ENCODE assay signal across 8 cellular contexts in the genomic region with DNA sequence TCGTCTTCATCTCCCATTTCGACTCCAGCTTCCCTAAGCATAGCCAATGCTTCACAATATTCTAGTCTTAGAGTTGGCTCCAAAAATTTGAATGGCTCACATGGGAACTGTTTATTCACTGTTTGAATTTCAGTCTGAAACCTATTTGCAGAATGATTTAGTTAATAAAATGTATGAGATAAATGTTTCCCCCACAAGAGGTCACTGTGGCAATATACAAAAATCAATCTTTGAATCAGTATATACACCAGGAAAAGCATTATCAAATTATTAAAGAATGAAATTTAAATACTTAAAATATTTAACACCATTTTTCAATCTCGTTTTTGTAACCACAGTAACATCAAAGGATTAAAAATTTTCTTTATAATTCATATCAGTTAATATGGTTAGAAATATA. TPM values are rescaled to one million over a fixed set of nuclear protein-coding genes. Genes with fewer than 3 reads are reported as not detected.
DNase-seq lines count a peak whose midpoint lies in the region; ATAC-seq and TF ChIP-seq lines count a peak whose summit lies in the region.

No MANE protein-coding gene starts in this region.

- DNase-seq in A172 (ENCODE audit: low spot score) (peak; percentile 40), GM03348 (ENCODE audit: low spot score) (peak; percentile 26), NCI-H446 (lab: John Stamatoyannopoulos, UW) (peak; percentile 24 to 65), mammary epithelial cell (peak; percentile 15), mesendoderm (peak; percentile 33)

- WGBS in mammary epithelial cell (ENCODE audit: low coverage, missing lambda C conversion rate) = 40% methylated on average over 3 of the region's 3 CpGs
- 100% methylated on average over 1 of the region's 3 CpGs for WGBS in mesendoderm (ENCODE audit: extremely low coverage, insufficient coverage, low lambda C conversion rate)

- H3K79me1 ChIP-seq in mesendoderm (ENCODE audit: low read length) = no peaks in the 10 kb centered on the region

- no peak overlapping the region for H3K56ac ChIP-seq in mesendoderm (ENCODE audit: low read length)

- H3K4me2 ChIP-seq in mammary epithelial cell (ENCODE audit: insufficient read depth, low read depth, low read length) (no peak overlapping the region), mesendoderm (ENCODE audit: low read length) (no peak overlapping the region)

- no peak overlapping the region for H3K4ac ChIP-seq in mesendoderm (ENCODE audit: low read depth, low read length)

- dilution Hi-C loops in mammary epithelial cell (cut with HindIII; ENCODE audit: low sequenced_read_pairs) = no loop called here

- intact Hi-C loops in mammary epithelial cell (cut with micrococcal nuclease) = loop anchor here (1.0 kb wide), 1 partner anchor 462 kb away; no protein-coding TSS in a partner anchor

- H3K9ac ChIP-seq in mammary epithelial cell (ENCODE audit: insufficient read depth, low read length) (no peak overlapping the region), mesendoderm (ENCODE audit: low read length) (no peak overlapping the region)

- H2AK5ac ChIP-seq in mesendoderm (ENCODE audit: low read length) = no peak overlapping the region

- no peak overlapping the region for H2AFZ ChIP-seq in mammary epithelial cell (ENCODE audit: low read depth, low read length)

- H4K20me1 ChIP-seq in mammary epithelial cell (ENCODE audit: insufficient read depth, low read length) = no peaks in the 10 kb centered on the region

- BruUV-seq in mammary epithelial cell (replicated peaks; lab: Mats Ljungman, UMichigan) = no TSS peak

- no peak overlapping the region for H2BK120ac ChIP-seq in mesendoderm (ENCODE audit: low read depth, low read length)

- in situ Hi-C loops in mammary epithelial cell (cut with MboI; ENCODE audit: low sequenced_read_pairs in 2 of 2) = loop anchor here (5.0 kb wide), 1 partner anchor 461 kb away; no protein-coding TSS in a partner anchor

- no peak overlapping the region for H3K4me3 ChIP-seq in mammary epithelial cell (replicated peaks in 1 of 3; ENCODE audit: insufficient read depth in 1 of 3, low read depth in 2 of 3, low read length in 3 of 3)
- H3K4me3 ChIP-seq in mesendoderm (ENCODE audit: low read length) = no peak overlapping the region

- H3K27me3 ChIP-seq in mammary epithelial cell (ENCODE audit: insufficient read depth, low read length) (no peaks in the 10 kb centered on the region), mesendoderm (ENCODE audit: insufficient read depth, low read length, poor library complexity) (no peaks in the 10 kb centered on the region)

- H4K8ac ChIP-seq in mesendoderm (ENCODE audit: low read depth, low read length) = no peak overlapping the region

- H2BK5ac ChIP-seq in mesendoderm (ENCODE audit: low read length) = no peak overlapping the region

- TF ChIP-seq CTCF in mammary epithelial cell (conservative IDR thresholded peaks at IDR 0.05 in 1 of 2, IDR thresholded peaks at IDR 0.05 in 1 of 2; ENCODE audit: extremely low read depth in 1 of 2, insufficient read depth in 1 of 2, low read depth in 1 of 2, low read length in 2 of 2) = peak; percentile 18 to 42

- no peak overlapping the region for H4K5ac ChIP-seq in mesendoderm (ENCODE audit: low read length)

- no peak overlapping the region for H3K18ac ChIP-seq in mesendoderm (ENCODE audit: low read length)

- H3K79me2 ChIP-seq in mammary epithelial cell (ENCODE audit: insufficient read depth, low read length) (no peaks in the 10 kb centered on the region), mesendoderm (ENCODE audit: control insufficient read depth, insufficient read depth, low read length) (no peaks in the 10 kb centered on the region)

- H3K4me1 ChIP-seq in mammary epithelial cell (ENCODE audit: insufficient read depth, low read length) = no peaks in the 10 kb centered on the region
- H3K4me1 ChIP-seq in mesendoderm (ENCODE audit: control insufficient read depth, low read depth, low read length) = no peaks in the 10 kb centered on the region

- no peak overlapping the region for H3K23ac ChIP-seq in mesendoderm (ENCODE audit: low read length)

- no peaks in the 10 kb centered on the region for H3K9me3 ChIP-seq in mammary epithelial cell (replicated peaks; ENCODE audit: insufficient read depth, low read length)

- peaks cover 13% of the 10 kb centered on the region for H3K36me3 ChIP-seq in mammary epithelial cell (ENCODE audit: insufficient read depth, low read length)
- no peaks in the 10 kb centered on the region for H3K36me3 ChIP-seq in mesendoderm (ENCODE audit: control insufficient read depth, insufficient read depth, low read length)

- no peak overlapping the region for H2BK15ac ChIP-seq in mesendoderm (replicated peaks; ENCODE audit: low read depth)

- CTCF ChIA-PET in mammary epithelial cell (lab: Charles Lee; ENCODE audit: low non-redundant PET) = no interaction called here

- no peak overlapping the region for H3K27ac ChIP-seq in mammary epithelial cell (ENCODE audit: insufficient read depth, low read depth, low read length)
- no peak overlapping the region for H3K27ac ChIP-seq in mesendoderm (ENCODE audit: low read depth, low read length)

- no peak for ATAC-seq in HG02870 (IDR thresholded peaks at IDR 0.05; ENCODE audit: unreplicated experiment)
- no peak for ATAC-seq in HG02798 (IDR thresholded peaks at IDR 0.05; ENCODE audit: poor library complexity, unreplicated experiment)
- ATAC-seq in HG02884 (IDR thresholded peaks at IDR 0.05; ENCODE audit: unreplicated experiment) = no peak

RNA-seq across cellular contexts. Expression of a gene that starts 40.0 kb away (rescaled TPM):
- total RNA-seq in A172 (2014; rRNA removed; shearing (Covaris generic)) = 38.9 and 39.1 TPM in 2 replicates
- 10 to 100 TPM; 15.2 to 39.0 TPM for total RNA-seq in mammary epithelial cell
- polyA plus RNA-seq in mammary epithelial cell = 47.1 TPM
- polyA minus RNA-seq in mammary epithelial cell = 65.9 TPM
- 102 TPM for polyA plus RNA-seq in mesendoderm (2013, experiment 1 of 2)
- 103 TPM for polyA plus RNA-seq in mesendoderm (2013, experiment 2 of 2)
